Comparison of ENCODE assay signal across 13 cellular contexts in the genomic region with DNA sequence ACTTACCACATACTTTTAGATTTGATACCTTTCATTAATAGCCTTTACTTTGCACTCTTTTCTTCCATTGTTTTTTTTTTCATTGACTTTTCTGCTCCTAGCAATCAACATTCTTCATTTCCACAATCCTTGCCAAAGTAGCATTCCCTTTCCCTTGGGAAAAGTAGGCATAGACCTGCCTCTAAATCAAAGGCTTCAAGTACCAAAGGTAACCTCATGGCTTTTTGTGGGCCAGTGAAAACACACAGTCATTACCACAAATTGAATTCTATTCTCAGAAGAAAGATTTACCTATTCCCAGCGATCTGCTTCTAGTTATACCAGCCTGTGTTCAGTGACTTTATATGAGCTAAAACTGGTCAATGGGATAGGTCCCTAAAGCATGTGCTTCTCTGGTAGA.
"Had no signal": no experiment of that assay in that cellular context is flagged by ENCODE, and none has a peak within 500 bp of the region (broad histone marks: within the 10 kb centered on the region; RNA-seq: fewer than 3 reads in every experiment).

No MANE protein-coding gene starts in this region.

- H3K27ac ChIP-seq: left ventricle myocardium inferior, parathyroid adenoma had no signal

- H3K9ac ChIP-seq: parathyroid adenoma had no signal

- H3K4me3 ChIP-seq: left ventricle myocardium inferior had no signal

- H3K9me3 ChIP-seq: left ventricle myocardium inferior had no signal

- H3K79me2 ChIP-seq: parathyroid adenoma had no signal

- H2AFZ ChIP-seq: parathyroid adenoma had no signal

- H3K4me1 ChIP-seq: parathyroid adenoma had no signal

- DNase-seq: activated CD4-positive, alpha-beta T cell treated with anti-CD3 and anti-CD28 coated beads for 1 hour; activated CD4-positive, alpha-beta T cell treated with anti-CD3 and anti-CD28 coated beads, Interleukin-2, amount 50 U/mL, for 4 hours; activated naive CD4-positive, alpha-beta T cell treated with anti-CD3 and anti-CD28 coated beads, Interleukin-2, amount 50 U/mL, for 16 hours; islet precursor cell; left ventricle myocardium inferior; naive thymus-derived CD8-positive, alpha-beta T cell; stimulated activated CD4-positive, alpha-beta T cell treated with anti-CD3 and anti-CD28 coated beads, Interleukin-1b, Interleukin-23, amount 100 ng/mL, for 48 hours; stimulated activated naive CD8-positive, alpha-beta T cell treated with anti-CD3 and anti-CD28 coated beads, Interleukin-15, amount 100 ng/mL, for 72 hours; T-helper 9 cell had no signal

- H3K36me3 ChIP-seq: left ventricle myocardium inferior had no signal

- FAIRE-seq: colon, endometrium had no signal

- ATAC-seq: esophagus mucosa; naive thymus-derived CD8-positive, alpha-beta T cell; stimulated activated naive CD8-positive, alpha-beta T cell treated with anti-CD3 and anti-CD28 coated beads, Interleukin-15, amount 100 ng/mL, for 72 hours had no signal
